ENCODE assay signal across 8 cellular contexts in genomic region chr16:68287276-68288251, GRCh38. TPM values are rescaled to one million over a fixed set of nuclear protein-coding genes. Genes with fewer than 3 reads are reported as not detected.
DNase-seq lines count a peak whose midpoint lies in the region; ATAC-seq and TF ChIP-seq lines count a peak whose summit lies in the region.

No MANE protein-coding gene starts in this region.

- peak overlapping the region; percentile 79 to 98 (median 91) for H3K27ac Mint-ChIP-seq in CD8-positive, alpha-beta memory T cell

- no peaks in the 10 kb centered on the region for H3K27me3 ChIP-seq in CD8-positive, alpha-beta memory T cell (ENCODE audit: insufficient read depth, low read length, poor library complexity, severe bottlenecking)
- H3K27me3 ChIP-seq in SJSA1 (replicated peaks) = no peaks in the 10 kb centered on the region
- H3K27me3 ChIP-seq in neutrophil = no peaks in the 10 kb centered on the region

- H3K9me3 ChIP-seq in CD8-positive, alpha-beta memory T cell (ENCODE audit: low read length) = no peaks in the 10 kb centered on the region
- H3K9me3 ChIP-seq in SJSA1 (replicated peaks) (no peaks in the 10 kb centered on the region), neutrophil (no peaks in the 10 kb centered on the region)

- H3K4me3 ChIP-seq in CD8-positive, alpha-beta memory T cell (ENCODE audit: low read length) = peak overlapping the region; percentile 57
- H3K4me3 ChIP-seq in SJSA1 (no peak overlapping the region), choroid plexus epithelial cell (ENCODE audit: low read depth, low read length) (no peak overlapping the region), neutrophil (ENCODE audit: low read depth in 1 of 2, low read length in 1 of 2) (no peak overlapping the region)

- CTCF ChIA-PET in CD8-positive, alpha-beta memory T cell (lab: Charles Lee) = interaction anchor here (0.8 to 22.1 kb wide), 4 partner anchors 23 to 41 kb away, joined by 3 to 319 read pairs (median 8); partner anchors contain the start of genes PRMT7, SLC7A6 and SLC7A6OS

- peaks cover 91 to 95% (median 95%) of the 10 kb centered on the region in 3 donors for H3K4me1 Mint-ChIP-seq in CD8-positive, alpha-beta memory T cell

- H3K36me3 Mint-ChIP-seq in CD8-positive, alpha-beta memory T cell = peaks cover 3 to 63% (median 24%) of the 10 kb centered on the region in 3 donors

- peaks cover 99% of the 10 kb centered on the region for H3K4me1 ChIP-seq in CD8-positive, alpha-beta memory T cell (ENCODE audit: insufficient read depth, low read length)
- H3K4me1 ChIP-seq in SJSA1 (replicated peaks) (peaks cover 36% of the 10 kb centered on the region), neutrophil (ENCODE audit: control insufficient read depth in 1 of 2, insufficient read depth in 1 of 2, low read depth in 1 of 2, low read length in 1 of 2) (peaks cover 59 to 68% of the 10 kb centered on the region in 2 experiments)

- in situ Hi-C loops in G401 (cut with HindIII; ENCODE audit: low sequenced_read_pairs) = no loop called here

- no peaks in the 10 kb centered on the region for H3K27me3 Mint-ChIP-seq in CD8-positive, alpha-beta memory T cell

- POLR2A ChIA-PET in CD8-positive, alpha-beta memory T cell (lab: Charles Lee) = interaction anchor here (0.5 to 1.6 kb wide), 6 partner anchors 13 to 398 kb away, joined by 3 to 9 read pairs (median 6); partner anchors contain the start of genes PLA2G15, PRMT7 and SLC7A6OS

- H3K36me3 ChIP-seq in CD8-positive, alpha-beta memory T cell (ENCODE audit: insufficient read depth, low read length) = peaks cover 18% of the 10 kb centered on the region
- H3K36me3 ChIP-seq in SJSA1 (peaks cover 72% of the 10 kb centered on the region), neutrophil (peaks cover 8% of the 10 kb centered on the region)

- H3K9me3 Mint-ChIP-seq in CD8-positive, alpha-beta memory T cell = no peaks in the 10 kb centered on the region

- ATAC-seq in GM21423 (IDR thresholded peaks at IDR 0.05; ENCODE audit: unreplicated experiment) (no peak), HG03159 (IDR thresholded peaks at IDR 0.05; ENCODE audit: unreplicated experiment) (no peak)

- no peak for TF ChIP-seq CTCF in choroid plexus epithelial cell (conservative IDR thresholded peaks at IDR 0.05; ENCODE audit: low read depth, low read length)
- TF ChIP-seq CTCF in neutrophil (IDR thresholded peaks at IDR 0.05) = no peak

- peak overlapping the region; percentile 53 to 84 (median 72) for H3K4me3 Mint-ChIP-seq in CD8-positive, alpha-beta memory T cell

- DNase-seq in CD8-positive, alpha-beta memory T cell = peak in 4 of 5 donors; percentile 19 to 63 (median 60)
- DNase-seq in SJSA1 (ENCODE audit: low read depth in 1 of 2, low spot score in 2 of 2) (peak; percentile 28 to 64), choroid plexus epithelial cell (ENCODE audit: low read depth) (peak; percentile 77), DMS 273 (lab: John Stamatoyannopoulos, UW; ENCODE audit: unreplicated experiment) (no peak), G401 (ENCODE audit: low spot score) (no peak)

- no peak overlapping the region for H3K27ac ChIP-seq in CD8-positive, alpha-beta memory T cell (ENCODE audit: low read depth, low read length)
- peak overlapping the region; percentile 24; the same call in 1 of the 2 replicates for H3K27ac ChIP-seq in SJSA1
- peak overlapping the region; percentile 56 for H3K27ac ChIP-seq in neutrophil

RNA-seq across cellular contexts. Expression of gene SLC7A6OS, which starts 23.2 kb away (rescaled TPM):
- 10 to 100 TPM; 21.8 to 25.5 TPM for total RNA-seq in CD8-positive, alpha-beta memory T cell
- 28.2 TPM for polyA plus RNA-seq in CD8-positive, alpha-beta memory T cell
- total RNA-seq in SJSA1 (2014; rRNA removed; shearing (Covaris generic)) = 15.6 and 19.1 TPM in 2 replicates
- total RNA-seq in G401 (2014; rRNA removed; shearing (Covaris generic)) = 16.7 and 23.7 TPM in 2 replicates

RNA-seq across cellular contexts. Expression of gene SLC7A6, which starts 23.2 kb away (rescaled TPM):
- total RNA-seq in CD8-positive, alpha-beta memory T cell = 10 to 100 TPM; 91.2 to 94.9 TPM
- 18.7 TPM for polyA plus RNA-seq in CD8-positive, alpha-beta memory T cell
- 13.2 and 27.4 TPM in 2 replicates for total RNA-seq in SJSA1 (2014; rRNA removed; shearing (Covaris generic))
- 21.5 and 27.4 TPM in 2 replicates for total RNA-seq in G401 (2014; rRNA removed; shearing (Covaris generic))

RNA-seq across cellular contexts. Expression of gene PRMT7, which starts 23.3 kb away (rescaled TPM):
- total RNA-seq in CD8-positive, alpha-beta memory T cell = 10 to 100 TPM; 61.1 to 67.5 TPM
- 41.8 TPM for polyA plus RNA-seq in CD8-positive, alpha-beta memory T cell
- 58.8 and 58.9 TPM in 2 replicates for total RNA-seq in SJSA1 (2014; rRNA removed; shearing (Covaris generic))
- 75.9 and 85.9 TPM in 2 replicates for total RNA-seq in G401 (2014; rRNA removed; shearing (Covaris generic))

RNA-seq across cellular contexts. Expression of gene PLA2G15, which starts 42.4 kb away (rescaled TPM):
- 1 to 10 TPM; 9.0 to 9.4 TPM for total RNA-seq in CD8-positive, alpha-beta memory T cell
- 11.0 TPM for polyA plus RNA-seq in CD8-positive, alpha-beta memory T cell
- 20.3 and 28.9 TPM in 2 replicates for total RNA-seq in SJSA1 (2014; rRNA removed; shearing (Covaris generic))
- total RNA-seq in G401 (2014; rRNA removed; shearing (Covaris generic)) = 15.3 and 19.7 TPM in 2 replicates

RNA-seq across cellular contexts. Expression of gene ESRP2, which starts 51.6 kb away (rescaled TPM):
- total RNA-seq in CD8-positive, alpha-beta memory T cell = under 1 TPM; 0.11 to 0.27 TPM
- 0.32 TPM for polyA plus RNA-seq in CD8-positive, alpha-beta memory T cell
- total RNA-seq in SJSA1 (2014; rRNA removed; shearing (Covaris generic)) = 0.24 TPM in 1 of 2 replicates, not detected in the other
- total RNA-seq in G401 (2014; rRNA removed; shearing (Covaris generic)) = 0.10 TPM in 1 of 2 replicates, not detected in the other

Comparison
In these comparisons a context has a peak if more than half of its experiments do, and no peak if none do; other contexts are left out.
1. DNase-seq: peak in CD8-positive, alpha-beta memory T cell (4 of 5), SJSA1 (2 of 2) and choroid plexus epithelial cell (single experiment); none in DMS 273 (single experiment) and G401 (single experiment).